In genomic region chr13:110399801-110400200, GRCh38 we compare ENCODE assay signal across 21 cellular contexts.
DNase-seq lines count a peak whose midpoint lies in the region; ATAC-seq, FAIRE-seq and TF ChIP-seq lines count a peak whose summit lies in the region.
"Had no signal": no experiment of that assay in that cellular context is flagged by ENCODE, and none has a peak within 500 bp of the region (broad histone marks: within the 10 kb centered on the region; RNA-seq: fewer than 3 reads in every experiment).

No MANE protein-coding gene starts in this region.

- no peak for TF ChIP-seq POLR2A in vagina (IDR thresholded peaks at IDR 0.05)

- H3K4me2 ChIP-seq in smooth muscle cell: peak overlapping the region; percentile 52

- peaks cover 72% of the 10 kb centered on the region for H3F3A ChIP-seq in smooth muscle cell (ENCODE audit: low read depth)

- no peaks in the 10 kb centered on the region for H3K9me3 Mint-ChIP-seq in chondrocyte (ENCODE audit: low read depth)
- H3K9me3 Mint-ChIP-seq: immature natural killer cell; naive thymus-derived CD8-positive, alpha-beta T cell; stimulated activated naive B cell treated with anti-CD40 and anti-IgM and Interleukin-4, amounts not matched to agents 10 μg/mL and 1 μg/mL and 100 μg/mL, for 72 hours had no signal

- H3K27ac Mint-ChIP-seq in chondrocyte (ENCODE audit: unreplicated experiment): peak overlapping the region; percentile 98
- H3K27ac Mint-ChIP-seq: activated CD4-positive, alpha-beta T cell treated with anti-CD3 and anti-CD28 coated beads for 36 hours; immature natural killer cell; naive thymus-derived CD8-positive, alpha-beta T cell; stimulated activated naive B cell treated with anti-CD40 and anti-IgM and Interleukin-4, amounts not matched to agents 10 μg/mL and 1 μg/mL and 100 μg/mL, for 72 hours had no signal

- H3K4me1 ChIP-seq in smooth muscle cell (ENCODE audit: low read depth) (peaks cover 29% of the 10 kb centered on the region), vagina (peaks cover 38% of the 10 kb centered on the region)

- H3K4me1 Mint-ChIP-seq in chondrocyte (ENCODE audit: low read depth): peaks cover 97% of the 10 kb centered on the region
- H3K4me1 Mint-ChIP-seq: activated CD4-positive, alpha-beta T cell treated with anti-CD3 and anti-CD28 coated beads for 36 hours; immature natural killer cell; naive thymus-derived CD8-positive, alpha-beta T cell; stimulated activated naive B cell treated with anti-CD40 and anti-IgM and Interleukin-4, amounts not matched to agents 10 μg/mL and 1 μg/mL and 100 μg/mL, for 72 hours had no signal

- no peak overlapping the region for H2AFZ ChIP-seq in smooth muscle cell (ENCODE audit: low read depth)

- H3K4me3 ChIP-seq in smooth muscle cell (no peak overlapping the region), vagina (no peak overlapping the region)
- H3K4me3 ChIP-seq: lung had no signal

- no peaks in the 10 kb centered on the region for H3K27me3 Mint-ChIP-seq in chondrocyte (ENCODE audit: low read depth)

- no peak for TF ChIP-seq CTCF in chondrocyte (IDR thresholded peaks at IDR 0.05)
- no peak for TF ChIP-seq CTCF in smooth muscle cell (IDR thresholded peaks at IDR 0.05; ENCODE audit: borderline replicate concordance, insufficient read depth, poor library complexity, severe bottlenecking)
- TF ChIP-seq CTCF in vagina (IDR thresholded peaks at IDR 0.05): no peak

- H3K9ac ChIP-seq in smooth muscle cell (ENCODE audit: low read depth): peak overlapping the region; percentile 70

- H3K79me2 ChIP-seq in smooth muscle cell (ENCODE audit: low read depth): peaks cover 57% of the 10 kb centered on the region

- FAIRE-seq in GM19239 (lab: Jason Lieb, UNC): peak; percentile 11
- FAIRE-seq: endothelial cell of umbilical vein, H1 had no signal

- H3K27ac ChIP-seq in smooth muscle cell (ENCODE audit: low read depth) (peak overlapping the region; percentile 100), vagina (no peak overlapping the region)

- H3K9me3 ChIP-seq in smooth muscle cell (replicated peaks; ENCODE audit: low read depth) (no peaks in the 10 kb centered on the region), vagina (no peaks in the 10 kb centered on the region)

- 74% methylated on average over 2 of the region's 2 CpGs for WGBS in smooth muscle cell (ENCODE audit: low lambda C conversion rate)

- ATAC-seq in GM21447 (IDR thresholded peaks at IDR 0.05; ENCODE audit: unreplicated experiment): no peak
- ATAC-seq: activated CD4-positive, alpha-beta T cell treated with anti-CD3 and anti-CD28 coated beads for 36 hours; naive thymus-derived CD8-positive, alpha-beta T cell; Panc1; stimulated activated naive B cell treated with anti-CD40 and anti-IgM and Interleukin-4, amounts not matched to agents 10 μg/mL and 1 μg/mL and 100 μg/mL, for 72 hours had no signal

- intact Hi-C loops in vagina (cut with DNase I): loop anchor here (5.0 kb wide), 1 partner anchor 92 kb away; the partner anchor contains the start of genes COL4A1 and COL4A2

- no peak overlapping the region for H3K4me3 Mint-ChIP-seq in chondrocyte (ENCODE audit: unreplicated experiment)
- H3K4me3 Mint-ChIP-seq: activated CD4-positive, alpha-beta T cell treated with anti-CD3 and anti-CD28 coated beads for 36 hours; immature natural killer cell; naive thymus-derived CD8-positive, alpha-beta T cell; stimulated activated naive B cell treated with anti-CD40 and anti-IgM and Interleukin-4, amounts not matched to agents 10 μg/mL and 1 μg/mL and 100 μg/mL, for 72 hours had no signal

- peaks cover 20% of the 10 kb centered on the region for H3K36me3 Mint-ChIP-seq in chondrocyte (ENCODE audit: low read depth)
- H3K36me3 Mint-ChIP-seq: immature natural killer cell; naive thymus-derived CD8-positive, alpha-beta T cell; stimulated activated naive B cell treated with anti-CD40 and anti-IgM and Interleukin-4, amounts not matched to agents 10 μg/mL and 1 μg/mL and 100 μg/mL, for 72 hours had no signal

- no peak for DNase-seq in GM19239 (ENCODE audit: insufficient read length, low spot score)
- no peak for DNase-seq in chondrocyte (ENCODE audit: low spot score)
- DNase-seq in iris pigment epithelial cell (ENCODE audit: low read depth): peak; percentile 85
- DNase-seq in smooth muscle cell (lab: John Stamatoyannopoulos, UW; ENCODE audit: unreplicated experiment): no peak
- no peak for DNase-seq in vagina (ENCODE audit: extremely low spot score in 2 of 2)
- DNase-seq in GM19238 (ENCODE audit: insufficient read length, low spot score): no peak
- no peak for DNase-seq in mesenteric fat pad (ENCODE audit: low spot score)
- DNase-seq: activated CD4-positive, alpha-beta T cell treated with anti-CD3 and anti-CD28 coated beads for 36 hours; activated gamma-delta T cell treated with Interleukin-2 at 50 U/mL for 16 hours; anterior cingulate cortex; immature natural killer cell; naive thymus-derived CD8-positive, alpha-beta T cell; NCI-H1436; NCI-H2171; NCI-H748 treated with DMSO at 0.1 percent for 48 hours; stimulated activated naive B cell treated with anti-CD40 and anti-IgM and Interleukin-4, amounts not matched to agents 10 μg/mL and 1 μg/mL and 100 μg/mL, for 72 hours had no signal

- H3K36me3 ChIP-seq in smooth muscle cell (ENCODE audit: low read depth): no peaks in the 10 kb centered on the region
- H3K36me3 ChIP-seq in vagina: no peaks in the 10 kb centered on the region

- no peaks in the 10 kb centered on the region for H4K20me1 ChIP-seq in smooth muscle cell (ENCODE audit: low read depth)

- H3K27me3 ChIP-seq in smooth muscle cell (ENCODE audit: low read depth): no peaks in the 10 kb centered on the region
- no peaks in the 10 kb centered on the region for H3K27me3 ChIP-seq in vagina
